ENCODE assay signal across 1 cellular context in genomic region chr2:240791211-240791800, GRCh38.
TF ChIP-seq lines count a peak whose summit lies in the region.

No MANE protein-coding gene starts in this region.

TF ChIP-seq in GM23338, 12 proteins besides CTCF, POLR2A, EP300 and RAD21 (continued from another document):
- TF ChIP-seq EZH2phosphoT487 (IDR thresholded peaks at IDR 0.05; ENCODE audit: unreplicated experiment) (no peak), NANOG (IDR thresholded peaks at IDR 0.05; ENCODE audit: borderline replicate concordance) (no peak), ETS1 (IDR thresholded peaks at IDR 0.05) (no peak), POLR2AphosphoS5 (IDR thresholded peaks at IDR 0.05; ENCODE audit: low read depth) (no peak), JUNB (IDR thresholded peaks at IDR 0.05; ENCODE audit: unreplicated experiment) (no peak), ZNF114 (CRISPR knock-in tag; IDR thresholded peaks at IDR 0.05) (no peak), ZNF331 (CRISPR knock-in tag; IDR thresholded peaks at IDR 0.05; ENCODE audit: low read depth) (no peak), EZH2 (IDR thresholded peaks at IDR 0.05; ENCODE audit: low read depth, unreplicated experiment) (no peak), ZNF462 (CRISPR knock-in tag; IDR thresholded peaks at IDR 0.05) (no peak), REST (IDR thresholded peaks at IDR 0.05; ENCODE audit: unreplicated experiment) (no peak), STAT1 (IDR thresholded peaks at IDR 0.05; ENCODE audit: unreplicated experiment) (no peak)
